20 cellular contexts compared by ENCODE assay signal in genomic region chr1:113217447-113218208, GRCh38.
DNase-seq lines count a peak whose midpoint lies in the region; ATAC-seq and TF ChIP-seq lines count a peak whose summit lies in the region.
"Had no signal": no experiment of that assay in that cellular context is flagged by ENCODE, and none has a peak within 500 bp of the region (broad histone marks: within the 10 kb centered on the region; RNA-seq: fewer than 3 reads in every experiment).

No MANE protein-coding gene starts in this region.

- H2BK12ac ChIP-seq in neuronal stem cell (ENCODE audit: low read length) = peak overlapping the region; percentile 96

- no peak overlapping the region for H2BK15ac ChIP-seq in neuronal stem cell (ENCODE audit: low read length)

- no peak overlapping the region for H3K9ac ChIP-seq in SK-N-SH
- H3K9ac ChIP-seq in neuronal stem cell (ENCODE audit: low read depth, low read length, poor library complexity) = no peak overlapping the region

- peak overlapping the region; percentile 1 for H3K27ac ChIP-seq in CD8-positive, alpha-beta memory T cell (ENCODE audit: low read depth, low read length)
- H3K27ac ChIP-seq in SK-N-SH (ENCODE audit: low read depth in 2 of 2, low read length in 1 of 2) (peak overlapping the region in 1 of 2 experiments; percentile 94; a peak in 2 of 4 replicates), neuronal stem cell (replicated peaks; ENCODE audit: low read length) (no peak overlapping the region)
- H3K27ac ChIP-seq: thoracic aorta had no signal

- ATAC-seq in HG03342 (IDR thresholded peaks at IDR 0.05; ENCODE audit: unreplicated experiment) (no peak), GM19455 (IDR thresholded peaks at IDR 0.05; ENCODE audit: unreplicated experiment) (no peak)
- no peak for ATAC-seq in naive thymus-derived CD8-positive, alpha-beta T cell
- ATAC-seq: activated T-cell treated with anti-CD3 and anti-CD28 coated beads, Interleukin-2, amount 50 U/mL, for 4 hours; T-cell had no signal

- peak in 1 of 2 experiments; percentile 81; a peak in 2 of 4 replicates for TF ChIP-seq EP300 in SK-N-SH (IDR thresholded peaks at IDR 0.05; ENCODE audit: borderline replicate concordance in 1 of 2, low read depth in 1 of 2, low read length in 1 of 2)

- 63% methylated on average over 7 of the region's 7 CpGs for WGBS in SK-N-SH (ENCODE audit: low lambda C conversion rate)
- no CpG with 5 or more reads among the region's 7 CpGs for WGBS in neuronal stem cell (ENCODE audit: extremely low coverage in 2 of 2, insufficient read length in 2 of 2, insufficient replicate concordance in 1 of 2), 2 donors

- no peaks in the 10 kb centered on the region for H3F3A ChIP-seq in SK-N-SH (replicated peaks; ENCODE audit: insufficient read depth)

- peak; percentile 7; the same call in 1 of the 2 replicates for TF ChIP-seq RAD21 in SK-N-SH (IDR thresholded peaks at IDR 0.05; ENCODE audit: low read length)

- H3K9me3 Mint-ChIP-seq in CD8-positive, alpha-beta memory T cell = peaks cover 0 to 7% (median 3%) of the 10 kb centered on the region in 5 donors
- peaks cover 2 to 15% (median 7%) of the 10 kb centered on the region in 9 donors for H3K9me3 Mint-ChIP-seq in naive thymus-derived CD8-positive, alpha-beta T cell
- H3K9me3 Mint-ChIP-seq: activated naive CD4-positive, alpha-beta T cell treated with anti-CD3 and anti-CD28 coated beads, Interleukin-2, amount 10 ng/mL, durations not matched to agents 7 days and 5 days; activated T-cell treated with anti-CD3 and anti-CD28 coated beads, Interleukin-2, amount 50 U/mL, for 4 hours had no signal

- H2AFZ ChIP-seq in SK-N-SH (ENCODE audit: low read depth) = no peak overlapping the region
- no peak overlapping the region for H2AFZ ChIP-seq in neuronal stem cell (ENCODE audit: low read length)

- H3K4me2 ChIP-seq in SK-N-SH (no peak overlapping the region), neuronal stem cell (ENCODE audit: insufficient read depth, low read length, poor library complexity, severe bottlenecking) (no peak overlapping the region)

- POLR2A ChIA-PET in CD8-positive, alpha-beta memory T cell (lab: Charles Lee) = no interaction called here
- POLR2A ChIA-PET in SK-N-SH (lab: Yijun Ruan, JAX) = interaction anchor here (1.3 to 4.3 kb wide), 2 partner anchors 71 to 171 kb away, joined by 3 to 18 read pairs; partner anchors contain the start of gene MAGI3
- POLR2A ChIA-PET in naive thymus-derived CD8-positive, alpha-beta T cell (lab: Charles Lee) = no interaction called here

- no peak overlapping the region for H4K8ac ChIP-seq in neuronal stem cell (ENCODE audit: low read depth, low read length)

- H2BK120ac ChIP-seq in neuronal stem cell (ENCODE audit: low read depth, low read length) = no peak overlapping the region

- no peak overlapping the region for H3K18ac ChIP-seq in neuronal stem cell (ENCODE audit: low read length)

- no peaks in the 10 kb centered on the region for H3K4me1 Mint-ChIP-seq in CD8-positive, alpha-beta memory T cell
- H3K4me1 Mint-ChIP-seq in naive thymus-derived CD8-positive, alpha-beta T cell = no peaks in the 10 kb centered on the region
- H3K4me1 Mint-ChIP-seq: activated naive CD4-positive, alpha-beta T cell treated with anti-CD3 and anti-CD28 coated beads, Interleukin-2, amount 10 ng/mL, durations not matched to agents 7 days and 5 days; T-cell had no signal

- no peak overlapping the region for H4K91ac ChIP-seq in neuronal stem cell (ENCODE audit: low read depth, low read length, poor library complexity)

- H3K23ac ChIP-seq in neuronal stem cell (ENCODE audit: low read depth, low read length, poor library complexity) = no peak overlapping the region

- H3K4me1 ChIP-seq in CD8-positive, alpha-beta memory T cell (ENCODE audit: insufficient read depth, low read length) = no peaks in the 10 kb centered on the region
- peaks cover 0 to 39% of the 10 kb centered on the region in 2 experiments; a peak in 2 of 4 replicates for H3K4me1 ChIP-seq in SK-N-SH (ENCODE audit: control insufficient read depth in 1 of 2, insufficient read depth in 2 of 2, low read depth in 1 of 2, low read length in 1 of 2)
- peaks cover 0 to 4% of the 10 kb centered on the region in 2 donors for H3K4me1 ChIP-seq in neuronal stem cell (ENCODE audit: control insufficient read depth in 2 of 2, insufficient read depth in 1 of 2, low read depth in 1 of 2, low read length in 2 of 2)

- H3K27me3 ChIP-seq in CD8-positive, alpha-beta memory T cell (ENCODE audit: insufficient read depth, low read length, poor library complexity, severe bottlenecking) = no peaks in the 10 kb centered on the region
- H3K27me3 ChIP-seq in SK-N-SH (ENCODE audit: insufficient read depth) (no peaks in the 10 kb centered on the region), neuronal stem cell (ENCODE audit: control insufficient read depth in 3 of 3, insufficient read depth in 3 of 3, low read depth in 1 of 3, low read length in 3 of 3) (no peaks in the 10 kb centered on the region)

- no peak overlapping the region for H3K4ac ChIP-seq in neuronal stem cell (ENCODE audit: low read length)

- no peak overlapping the region for H3K4me3 Mint-ChIP-seq in CD8-positive, alpha-beta memory T cell
- no peak overlapping the region for H3K4me3 Mint-ChIP-seq in naive thymus-derived CD8-positive, alpha-beta T cell
- H3K4me3 Mint-ChIP-seq: activated CD4-positive, alpha-beta memory T cell treated with anti-CD3 and anti-CD28 coated beads for 36 hours; activated naive CD4-positive, alpha-beta T cell treated with anti-CD3 and anti-CD28 coated beads, Interleukin-2, amount 10 ng/mL, durations not matched to agents 7 days and 5 days; activated T-cell treated with anti-CD3 and anti-CD28 coated beads, Interleukin-2, amount 50 U/mL, for 4 hours; CD14-positive monocyte; T-cell had no signal

- no peaks in the 10 kb centered on the region for H3K9me3 ChIP-seq in CD8-positive, alpha-beta memory T cell (ENCODE audit: low read length)
- H3K9me3 ChIP-seq in SK-N-SH = no peaks in the 10 kb centered on the region
- peaks cover 0 to 4% of the 10 kb centered on the region in 2 donors for H3K9me3 ChIP-seq in neuronal stem cell (replicated peaks in 1 of 2; ENCODE audit: control insufficient read depth in 2 of 2, insufficient read depth in 1 of 2, low read depth in 1 of 2, low read length in 2 of 2)
- H3K9me3 ChIP-seq: thoracic aorta had no signal

- H3K14ac ChIP-seq in neuronal stem cell (ENCODE audit: low read length) = no peak overlapping the region

- DNase-seq in CD8-positive, alpha-beta memory T cell = no peak
- DNase-seq in SK-N-SH (peak; percentile 41), kidney glomerular epithelial cell (lab: John Stamatoyannopoulos, UW) (peak; percentile 6), neuronal stem cell (ENCODE audit: low spot score) (no peak), iPS-NIHi11 (ENCODE audit: low spot score) (no peak)
- no peak for DNase-seq in naive thymus-derived CD8-positive, alpha-beta T cell
- DNase-seq: activated CD4-positive, alpha-beta memory T cell treated with anti-CD3 and anti-CD28 coated beads for 36 hours; activated naive CD4-positive, alpha-beta T cell treated with anti-CD3 and anti-CD28 coated beads, Interleukin-2, amount 10 ng/mL, durations not matched to agents 7 days and 5 days; activated T-cell treated with anti-CD3 and anti-CD28 coated beads, Interleukin-2, amount 50 U/mL, for 4 hours; cortex of kidney; foreskin fibroblast; HCEC 1CT; NCI-H2029; NCI-H524; stimulated activated CD4-positive, alpha-beta T cell treated with anti-CD3 and anti-CD28 coated beads, Interleukin-4, amount 100 ng/mL, for 4 hours; T-cell had no signal

- H3K79me2 ChIP-seq in SK-N-SH (ENCODE audit: insufficient read depth) = no peaks in the 10 kb centered on the region

- no peaks in the 10 kb centered on the region for H3K36me3 ChIP-seq in CD8-positive, alpha-beta memory T cell (ENCODE audit: insufficient read depth, low read length)
- H3K36me3 ChIP-seq in SK-N-SH (replicated peaks in 1 of 2; ENCODE audit: control insufficient read depth in 1 of 2, insufficient read depth in 2 of 2, low read length in 1 of 2) (no peaks in the 10 kb centered on the region), neuronal stem cell (replicated peaks in 1 of 2; ENCODE audit: control insufficient read depth in 2 of 2, insufficient read depth in 2 of 2, low read length in 2 of 2) (no peaks in the 10 kb centered on the region)
- H3K36me3 ChIP-seq: thoracic aorta had no signal

- H3K27me3 Mint-ChIP-seq in CD8-positive, alpha-beta memory T cell = peaks cover 0 to 3% of the 10 kb centered on the region in 2 donors
- H3K27me3 Mint-ChIP-seq in naive thymus-derived CD8-positive, alpha-beta T cell = peaks cover 0 to 4% (median 3%) of the 10 kb centered on the region in 5 donors
- H3K27me3 Mint-ChIP-seq: activated CD4-positive, alpha-beta memory T cell treated with anti-CD3 and anti-CD28 coated beads for 36 hours had no signal

- no peak for TF ChIP-seq CTCF in SK-N-SH (IDR thresholded peaks at IDR 0.05)

- H2AK5ac ChIP-seq in neuronal stem cell (ENCODE audit: low read depth, low read length) = peak overlapping the region; percentile 31

- H2BK5ac ChIP-seq in neuronal stem cell (ENCODE audit: low read length) = no peak overlapping the region

- no peak overlapping the region for H3K4me3 ChIP-seq in CD8-positive, alpha-beta memory T cell (ENCODE audit: low read length)
- H3K4me3 ChIP-seq in SK-N-SH (ENCODE audit: low read depth in 2 of 2, low read length in 1 of 2) = no peak overlapping the region
- no peak overlapping the region for H3K4me3 ChIP-seq in neuronal stem cell (ENCODE audit: low read length in 2 of 2)
- H3K4me3 ChIP-seq: thoracic aorta had no signal

- H4K20me1 ChIP-seq in SK-N-SH (ENCODE audit: insufficient read depth) = no peaks in the 10 kb centered on the region

- peaks cover 0 to 7% (median 0%) of the 10 kb centered on the region in 3 donors for H3K36me3 Mint-ChIP-seq in CD8-positive, alpha-beta memory T cell
- H3K36me3 Mint-ChIP-seq in naive thymus-derived CD8-positive, alpha-beta T cell = peaks cover 0 to 10% (median 3%) of the 10 kb centered on the region in 3 donors
- H3K36me3 Mint-ChIP-seq: activated CD4-positive, alpha-beta memory T cell treated with anti-CD3 and anti-CD28 coated beads for 36 hours; activated naive CD4-positive, alpha-beta T cell treated with anti-CD3 and anti-CD28 coated beads, Interleukin-2, amount 10 ng/mL, durations not matched to agents 7 days and 5 days; CD14-positive monocyte; T-cell had no signal

- no peaks in the 10 kb centered on the region for H3K9me2 ChIP-seq in SK-N-SH

- CTCF ChIA-PET in CD8-positive, alpha-beta memory T cell (lab: Charles Lee) = interaction anchor here (0.9 kb wide), 1 partner anchor 9 kb away, joined by 4 read pairs; no protein-coding TSS in a partner anchor
- CTCF ChIA-PET in SK-N-SH (lab: Yijun Ruan, JAX) = interaction anchor here (0.6 to 0.7 kb wide), 3 partner anchors 61 to 461 kb away, joined by 3 read pairs; no protein-coding TSS in a partner anchor

- H3K27ac Mint-ChIP-seq in CD8-positive, alpha-beta memory T cell = no peak overlapping the region
- no peak overlapping the region for H3K27ac Mint-ChIP-seq in naive thymus-derived CD8-positive, alpha-beta T cell
- H3K27ac Mint-ChIP-seq: activated CD4-positive, alpha-beta memory T cell treated with anti-CD3 and anti-CD28 coated beads for 36 hours; activated naive CD4-positive, alpha-beta T cell treated with anti-CD3 and anti-CD28 coated beads, Interleukin-2, amount 10 ng/mL, durations not matched to agents 7 days and 5 days; CD14-positive monocyte; T-cell had no signal

- H3K79me1 ChIP-seq in neuronal stem cell (ENCODE audit: low read depth, low read length) = no peaks in the 10 kb centered on the region

TF ChIP-seq in SK-N-SH, 30 proteins besides CTCF, POLR2A, EP300 and RAD21 (continues in another document):
- peak; percentile 71; the same call in 1 of the 2 replicates for TF ChIP-seq GATA2 (CRISPR knock-in tag; IDR thresholded peaks at IDR 0.05)

Comparison
In these comparisons a context has a peak if more than half of its experiments do, and no peak if none do; other contexts are left out.
1. DNase-seq: peak in SK-N-SH (single experiment) and kidney glomerular epithelial cell (single experiment); none in CD8-positive, alpha-beta memory T cell (0 of 5), neuronal stem cell (single experiment), naive thymus-derived CD8-positive, alpha-beta T cell (0 of 10) and iPS-NIHi11 (single experiment).